ENCODE assay signal across 10 cellular contexts in the genomic region with DNA sequence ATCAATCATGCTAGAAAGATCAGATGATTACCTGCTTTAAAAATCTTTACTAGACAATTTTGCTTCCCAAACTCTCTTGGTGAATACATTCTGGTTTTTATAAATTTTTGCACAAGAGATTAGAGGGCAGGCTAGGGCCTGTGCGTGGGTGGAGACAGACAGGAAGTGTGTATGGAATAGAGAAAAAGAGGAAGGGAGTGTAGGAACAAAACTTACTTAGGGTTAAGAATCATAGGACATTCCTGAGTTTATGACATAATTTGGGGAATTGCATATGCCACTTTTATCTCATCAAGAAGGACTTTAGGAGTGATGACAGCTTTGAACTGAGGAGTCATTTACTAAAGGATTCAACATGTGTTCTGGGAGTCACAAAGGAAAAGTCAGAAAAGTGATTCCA. TPM values are rescaled to one million over a fixed set of nuclear protein-coding genes. Genes with fewer than 3 reads are reported as not detected.
DNase-seq lines count a peak whose midpoint lies in the region; ATAC-seq and TF ChIP-seq lines count a peak whose summit lies in the region.
"Had no signal": no experiment of that assay in that cellular context is flagged by ENCODE, and none has a peak within 500 bp of the region (broad histone marks: within the 10 kb centered on the region; RNA-seq: fewer than 3 reads in every experiment).

No MANE protein-coding gene starts in this region.

- H3K9me3 ChIP-seq in left lung = no peaks in the 10 kb centered on the region

- intact Hi-C loops in left lung (cut with DNase I) = no loop called here

- H3K4me1 ChIP-seq in left lung = peaks cover 0 to 10% of the 10 kb centered on the region in 2 donors

- DNase-seq in KBM-7 = peak; percentile 69
- peak; percentile 81 to 91 for DNase-seq in cardiac fibroblast (ENCODE audit: low read depth in 2 of 2)
- DNase-seq in left lung = no peak
- DNase-seq in GM13977 (ENCODE audit: low spot score) = no peak
- DNase-seq in DMS153 treated with DMSO at 0.1 percent for 48 hours (lab: John Stamatoyannopoulos, UW; ENCODE audit: unreplicated experiment) = no peak
- DNase-seq in retina = no peak
- DNase-seq: CD4-positive, CD25-positive, alpha-beta regulatory T cell; naive thymus-derived CD4-positive, alpha-beta T cell had no signal

- H3K4me3 ChIP-seq in cardiac fibroblast (replicated peaks in 1 of 2; ENCODE audit: low read depth in 2 of 2, low read length in 2 of 2) = no peak overlapping the region
- H3K4me3 ChIP-seq in left lung = no peak overlapping the region
- H3K4me3 ChIP-seq in skin epidermis = no peak overlapping the region

- H3K27me3 ChIP-seq in left lung = no peaks in the 10 kb centered on the region

- TF ChIP-seq CTCF in cardiac fibroblast (IDR thresholded peaks at IDR 0.05; ENCODE audit: low read depth, low read length) (no peak), left lung (IDR thresholded peaks at IDR 0.05) (no peak), GM13977 (IDR thresholded peaks at IDR 0.05; ENCODE audit: extremely low read depth, insufficient read depth, missing control alignments) (no peak)

- H3K27ac ChIP-seq in left lung (peak overlapping the region in 1 of 2 donors; percentile 37), skin epidermis (peak overlapping the region in 17 of 21 experiments; percentile 1 to 80 (median 56))

- peaks cover 0 to 8% of the 10 kb centered on the region in 2 donors for H3K36me3 ChIP-seq in left lung

- in situ Hi-C loops in KBM-7 (cut with MboI; ENCODE audit: low pct_unique_long_range_greater_than_20kb, low sequenced_read_pairs) (no loop called here), GM13977 (cut with MboI; ENCODE audit: low pct_unique_long_range_greater_than_20kb, low sequenced_read_pairs, unreplicated experiment) (no loop called here)

- peak; percentile 48 for ATAC-seq in left lung
- ATAC-seq in activated CD4-positive, CD25-positive, alpha-beta regulatory T cell treated with anti-CD3 and anti-CD28 coated beads, Interleukin-2, amount 50 U/mL, for 24 hours = no peak
- ATAC-seq: naive thymus-derived CD4-positive, alpha-beta T cell had no signal

RNA-seq across cellular contexts. Expression of a gene that starts 31.3 kb away (rescaled TPM):
- 100 to 1,000 TPM; 175 to 187 TPM for total RNA-seq in left lung
- total RNA-seq: naive thymus-derived CD4-positive, alpha-beta T cell had no signal

Comparison
In these comparisons a context has a peak if more than half of its experiments do, and no peak if none do; other contexts are left out.
1. DNase-seq: peak in KBM-7 (single experiment) and cardiac fibroblast (2 of 2); none in left lung (0 of 2), GM13977 (single experiment), DMS153 treated with DMSO at 0.1 percent for 48 hours (single experiment) and retina (single experiment).